1 cellular context compared by ENCODE assay signal in genomic region chr10:6088721-6089333, GRCh38.
TF ChIP-seq lines count a peak whose summit lies in the region.

RBM17 (plus strand) TSS chr10:6089034; CDS start chr10:6097066, 8,032 bp downstream.

TF ChIP-seq in HepG2, 621 proteins besides CTCF, POLR2A, EP300 and RAD21 (continued from another document and continues in another):
- TF ChIP-seq PREB (CRISPR knock-in tag; IDR thresholded peaks at IDR 0.05), result no peak
- no peak for TF ChIP-seq ZNF350 (CRISPR knock-in tag; IDR thresholded peaks at IDR 0.05; ENCODE audit: borderline replicate concordance, low read depth)
- 0 out of 2 replicates have a peak, but pooled peaks have one; percentile 10 for TF ChIP-seq KAT7 (CRISPR knock-in tag; IDR thresholded peaks at IDR 0.05; ENCODE audit: borderline replicate concordance)
- TF ChIP-seq ZNF124 (CRISPR knock-in tag; IDR thresholded peaks at IDR 0.05), result 0 out of 2 replicates have a peak, but pooled peaks have one; percentile 53
- TF ChIP-seq ZNF570 (CRISPR knock-in tag; IDR thresholded peaks at IDR 0.05; ENCODE audit: borderline replicate concordance), result no peak
- TF ChIP-seq ZFP41 (CRISPR knock-in tag; IDR thresholded peaks at IDR 0.05; ENCODE audit: borderline replicate concordance), result no peak
- TF ChIP-seq CENPBD1 (CRISPR knock-in tag; IDR thresholded peaks at IDR 0.05; ENCODE audit: borderline replicate concordance, low read depth), result no peak
- TF ChIP-seq GRHL1 (CRISPR knock-in tag; conservative IDR thresholded peaks at IDR 0.05), result no peak
- TF ChIP-seq NR2F2 (IDR thresholded peaks at IDR 0.05; ENCODE audit: borderline replicate concordance, low read depth), result peak; percentile 53; the same call in 1 of the 2 replicates
- peak; percentile 6; the same call in 1 of the 2 replicates for TF ChIP-seq ZNF281 (CRISPR knock-in tag; IDR thresholded peaks at IDR 0.05; ENCODE audit: borderline replicate concordance)
- TF ChIP-seq RNF2 (conservative IDR thresholded peaks at IDR 0.05; ENCODE audit: low read depth), result 0 out of 2 replicates have a peak, but pooled peaks have one; percentile 50
- peak; percentile 99 for TF ChIP-seq XRCC5 (optimal IDR thresholded peaks at IDR 0.05; ENCODE audit: low read length)
- no peak for TF ChIP-seq ZNF839 (CRISPR knock-in tag; IDR thresholded peaks at IDR 0.05; ENCODE audit: borderline replicate concordance)
- TF ChIP-seq ZNF430 (CRISPR knock-in tag; IDR thresholded peaks at IDR 0.05), result peak; percentile 58; the same call in 1 of the 2 replicates
- TF ChIP-seq U2AF1 (optimal IDR thresholded peaks at IDR 0.05; ENCODE audit: low read depth, low read length), result peak; percentile 59
- peak; percentile 29; the same call in 1 of the 2 replicates for TF ChIP-seq ZNF33B (CRISPR knock-in tag; IDR thresholded peaks at IDR 0.05)
- 0 out of 2 replicates have a peak, but pooled peaks have one; percentile 60 for TF ChIP-seq SP140L (CRISPR knock-in tag; IDR thresholded peaks at IDR 0.05; ENCODE audit: borderline replicate concordance)
- TF ChIP-seq PRPF4 (IDR thresholded peaks at IDR 0.05; ENCODE audit: low read depth, low read length, poor library complexity, severe bottlenecking), result peak; percentile 97
- no peak for TF ChIP-seq SP1 (IDR thresholded peaks at IDR 0.05)
- peak; percentile 32; the same call in 1 of the 2 replicates for TF ChIP-seq SP1 (CRISPR knock-in tag; IDR thresholded peaks at IDR 0.05)
- TF ChIP-seq TAF1 (CRISPR knock-in tag; IDR thresholded peaks at IDR 0.05), result 0 out of 2 replicates have a peak, but pooled peaks have one; percentile 17
- no peak; the same call in 1 of the 2 replicates for TF ChIP-seq TOE1 (CRISPR knock-in tag; IDR thresholded peaks at IDR 0.05)
- TF ChIP-seq PHB2 (IDR thresholded peaks at IDR 0.05; ENCODE audit: partially characterized antibody), result no peak
- no peak for TF ChIP-seq HMG20A (CRISPR knock-in tag; IDR thresholded peaks at IDR 0.05; ENCODE audit: borderline replicate concordance)
- TF ChIP-seq ZNF788 (CRISPR knock-in tag; IDR thresholded peaks at IDR 0.05; ENCODE audit: borderline replicate concordance), result peak; percentile 77; the same call in 1 of the 2 replicates
- no peak for TF ChIP-seq ZKSCAN5 (CRISPR knock-in tag; IDR thresholded peaks at IDR 0.05)
- TF ChIP-seq DRAP1 (CRISPR knock-in tag; IDR thresholded peaks at IDR 0.05), result 0 out of 2 replicates have a peak, but pooled peaks have one; percentile 31
- TF ChIP-seq ZNF580 (CRISPR knock-in tag; IDR thresholded peaks at IDR 0.05; ENCODE audit: borderline replicate concordance, low read depth), result peak; percentile 87; the same call in 1 of the 2 replicates
- peak; percentile 78; the same call in 1 of the 2 replicates for TF ChIP-seq SSRP1 (CRISPR knock-in tag; IDR thresholded peaks at IDR 0.05)
- peak; percentile 98 for TF ChIP-seq ZFY (CRISPR knock-in tag; IDR thresholded peaks at IDR 0.05)
- TF ChIP-seq HOXA5 (CRISPR knock-in tag; IDR thresholded peaks at IDR 0.05), result peak; percentile 91
- peak; percentile 84 for TF ChIP-seq THAP11 (CRISPR knock-in tag; IDR thresholded peaks at IDR 0.05)
- TF ChIP-seq MAZ (IDR thresholded peaks at IDR 0.05; ENCODE audit: borderline replicate concordance, low read depth, low read length), result peak; percentile 67
- peak; percentile 77 for TF ChIP-seq MAZ (CRISPR knock-in tag; IDR thresholded peaks at IDR 0.05; ENCODE audit: low read depth)
- peak; percentile 67; the same call in 1 of the 2 replicates for TF ChIP-seq ZNF792 (CRISPR knock-in tag; IDR thresholded peaks at IDR 0.05)
- no peak for TF ChIP-seq ZNF460 (CRISPR knock-in tag; IDR thresholded peaks at IDR 0.05; ENCODE audit: borderline replicate concordance)
- peak; percentile 27; the same call in 1 of the 2 replicates for TF ChIP-seq ZC3H13 (CRISPR knock-in tag; IDR thresholded peaks at IDR 0.05)
- TF ChIP-seq ZNF660 (CRISPR knock-in tag; IDR thresholded peaks at IDR 0.05; ENCODE audit: borderline replicate concordance, low read depth), result no peak
- 0 out of 2 replicates have a peak, but pooled peaks have one; percentile 43 for TF ChIP-seq NFKBIZ (CRISPR knock-in tag; IDR thresholded peaks at IDR 0.05)
- 0 out of 2 replicates have a peak, but pooled peaks have one; percentile 50 for TF ChIP-seq ZSCAN20 (CRISPR knock-in tag; IDR thresholded peaks at IDR 0.05; ENCODE audit: borderline replicate concordance)
- peak; percentile 53; the same call in 1 of the 2 replicates for TF ChIP-seq PRDM15 (CRISPR knock-in tag; IDR thresholded peaks at IDR 0.05)
- TF ChIP-seq E2F5 (CRISPR knock-in tag; conservative IDR thresholded peaks at IDR 0.05), result 0 out of 2 replicates have a peak, but pooled peaks have one; percentile 53
- 0 out of 2 replicates have a peak, but pooled peaks have one; percentile 47 for TF ChIP-seq ZFP37 (CRISPR knock-in tag; IDR thresholded peaks at IDR 0.05; ENCODE audit: borderline replicate concordance)
- TF ChIP-seq SALL2 (CRISPR knock-in tag; IDR thresholded peaks at IDR 0.05), result peak; percentile 90
- TF ChIP-seq MEIS1 (CRISPR knock-in tag; IDR thresholded peaks at IDR 0.05; ENCODE audit: borderline replicate concordance), result 0 out of 2 replicates have a peak, but pooled peaks have one; percentile 55
- TF ChIP-seq ZNF777 (CRISPR knock-in tag; IDR thresholded peaks at IDR 0.05), result 0 out of 2 replicates have a peak, but pooled peaks have one; percentile 26
- TF ChIP-seq NONO (IDR thresholded peaks at IDR 0.05), result no peak
- TF ChIP-seq NONO (CRISPR knock-in tag; conservative IDR thresholded peaks at IDR 0.05), result peak; percentile 93
- peak; percentile 83 for TF ChIP-seq HDAC2 (CRISPR knock-in tag; IDR thresholded peaks at IDR 0.05)
- peak; percentile 47; the same call in 1 of the 2 replicates for TF ChIP-seq FOXP4 (CRISPR knock-in tag; IDR thresholded peaks at IDR 0.05)
- TF ChIP-seq MAF1 (CRISPR knock-in tag; IDR thresholded peaks at IDR 0.05; ENCODE audit: borderline replicate concordance), result 0 out of 2 replicates have a peak, but pooled peaks have one; percentile 32
- 0 out of 2 replicates have a peak, but pooled peaks have one; percentile 36 for TF ChIP-seq ZNF274 (CRISPR knock-in tag; IDR thresholded peaks at IDR 0.05)
- TF ChIP-seq NFE2L1 (CRISPR knock-in tag; IDR thresholded peaks at IDR 0.05; ENCODE audit: borderline replicate concordance), result no peak
- TF ChIP-seq YEATS2 (CRISPR knock-in tag; IDR thresholded peaks at IDR 0.05; ENCODE audit: borderline replicate concordance), result peak; percentile 81
